Comparison of ENCODE assay signal across 1 cellular context in the genomic region with DNA sequence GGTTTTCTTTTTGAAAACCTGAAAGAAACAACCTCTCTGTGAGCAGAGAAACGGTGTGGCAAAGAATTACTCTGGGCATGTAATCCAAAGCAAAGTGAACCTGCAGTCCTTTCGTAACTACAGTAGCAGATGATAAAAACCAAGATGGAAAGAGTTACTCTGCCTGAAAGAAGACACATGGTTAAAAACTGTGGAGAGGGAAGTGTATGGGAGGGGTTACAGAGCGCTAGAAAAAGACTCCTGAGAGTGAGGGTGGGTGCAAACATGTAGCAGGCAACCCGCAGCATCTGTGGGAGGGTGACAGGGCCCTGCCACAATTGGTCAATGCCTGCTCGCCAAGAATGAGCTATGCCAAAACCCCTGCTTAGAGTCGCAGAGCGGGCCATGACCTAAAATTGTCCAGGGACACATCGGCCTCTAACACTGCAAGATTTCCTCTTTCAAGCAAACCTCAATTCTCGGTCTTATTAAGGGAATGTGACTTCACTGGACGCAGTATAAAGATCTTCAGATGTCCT.
TF ChIP-seq lines count a peak whose summit lies in the region.

No MANE protein-coding gene starts in this region.

TF ChIP-seq in GM12878, 131 proteins besides CTCF, POLR2A, EP300 and RAD21:
- TF ChIP-seq IRF4 (IDR thresholded peaks at IDR 0.05; ENCODE audit: low read depth, low read length) = no peak
- no peak for TF ChIP-seq NFYA (IDR thresholded peaks at IDR 0.05; ENCODE audit: borderline replicate concordance, low read depth, low read length)
- no peak for TF ChIP-seq FOXK2 (IDR thresholded peaks at IDR 0.05)
- TF ChIP-seq MTA3 (IDR thresholded peaks at IDR 0.05; ENCODE audit: borderline replicate concordance, low read length) = 0 out of 2 replicates have a peak, but pooled peaks have one; percentile 9
- TF ChIP-seq CBX5 (IDR thresholded peaks at IDR 0.05; ENCODE audit: low read depth) = no peak
- TF ChIP-seq PML (IDR thresholded peaks at IDR 0.05; ENCODE audit: low read length) = peak; percentile 14; the same call in 1 of the 2 replicates
- TF ChIP-seq DPF2 (IDR thresholded peaks at IDR 0.05) = no peak
- no peak for TF ChIP-seq GATAD2B (conservative IDR thresholded peaks at IDR 0.05; ENCODE audit: low read depth)
- TF ChIP-seq, protein P1, sequence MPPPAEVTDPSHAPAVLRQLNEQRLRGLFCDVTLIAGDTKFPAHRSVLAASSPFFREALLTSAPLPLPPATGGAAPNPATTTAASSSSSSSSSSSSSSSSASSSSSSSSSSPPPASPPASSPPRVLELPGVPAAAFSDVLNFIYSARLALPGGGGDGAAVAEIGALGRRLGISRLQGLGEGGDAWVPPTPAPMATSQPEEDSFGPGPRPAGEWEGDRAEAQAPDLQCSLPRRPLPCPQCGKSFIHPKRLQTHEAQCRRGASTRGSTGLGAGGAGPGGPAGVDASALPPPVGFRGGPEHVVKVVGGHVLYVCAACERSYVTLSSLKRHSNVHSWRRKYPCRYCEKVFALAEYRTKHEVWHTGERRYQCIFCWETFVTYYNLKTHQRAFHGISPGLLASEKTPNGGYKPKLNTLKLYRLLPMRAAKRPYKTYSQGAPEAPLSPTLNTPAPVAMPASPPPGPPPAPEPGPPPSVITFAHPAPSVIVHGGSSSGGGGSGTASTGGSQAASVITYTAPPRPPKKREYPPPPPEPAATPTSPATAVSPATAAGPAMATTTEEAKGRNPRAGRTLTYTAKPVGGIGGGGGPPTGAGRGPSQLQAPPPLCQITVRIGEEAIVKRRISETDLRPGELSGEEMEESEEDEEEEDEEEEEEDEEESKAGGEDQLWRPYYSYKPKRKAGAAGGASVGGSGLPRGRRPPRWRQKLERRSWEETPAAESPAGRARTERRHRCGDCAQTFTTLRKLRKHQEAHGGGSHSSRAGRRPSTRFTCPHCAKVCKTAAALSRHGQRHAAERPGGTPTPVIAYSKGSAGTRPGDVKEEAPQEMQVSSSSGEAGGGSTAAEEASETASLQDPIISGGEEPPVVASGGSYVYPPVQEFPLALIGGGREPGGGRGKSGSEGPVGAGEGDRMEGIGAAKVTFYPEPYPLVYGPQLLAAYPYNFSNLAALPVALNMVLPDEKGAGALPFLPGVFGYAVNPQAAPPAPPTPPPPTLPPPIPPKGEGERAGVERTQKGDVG (CRISPR knock-in tag; IDR thresholded peaks at IDR 0.05) = no peak
- TF ChIP-seq RAD51 (IDR thresholded peaks at IDR 0.05) = no peak
- no peak for TF ChIP-seq CBFB (IDR thresholded peaks at IDR 0.05; ENCODE audit: low read depth)
- TF ChIP-seq RUNX3 (IDR thresholded peaks at IDR 0.05; ENCODE audit: low read length) = 0 out of 2 replicates have a peak, but pooled peaks have one; percentile 37
- TF ChIP-seq SMARCA5 (IDR thresholded peaks at IDR 0.05) = no peak
